Comparison of ENCODE assay signal across 23 cellular contexts in the genomic region with DNA sequence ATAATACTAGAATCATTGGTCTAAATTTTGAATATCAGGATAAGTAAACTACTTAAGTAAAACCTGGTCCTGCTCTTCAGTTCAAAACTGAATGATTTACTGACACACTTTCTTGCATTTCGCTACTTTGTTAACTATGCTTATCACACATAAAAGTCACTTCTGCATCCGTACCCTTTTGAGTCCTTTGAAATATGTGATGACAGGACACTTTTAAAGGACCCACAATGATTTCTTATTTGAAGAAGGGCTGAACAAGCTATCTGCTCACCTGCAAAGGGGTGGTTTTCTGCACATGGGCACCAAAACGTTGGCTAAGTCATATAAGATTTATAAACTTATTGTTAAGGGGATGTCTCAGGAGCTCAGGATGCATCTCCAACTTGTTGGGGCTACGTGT. TPM values are rescaled to one million over a fixed set of nuclear protein-coding genes. Genes with fewer than 3 reads are reported as not detected.
DNase-seq lines count a peak whose midpoint lies in the region; ATAC-seq, FAIRE-seq and TF ChIP-seq lines count a peak whose summit lies in the region.
"Had no signal": no experiment of that assay in that cellular context is flagged by ENCODE, and none has a peak within 500 bp of the region (broad histone marks: within the 10 kb centered on the region; RNA-seq: fewer than 3 reads in every experiment).

No MANE protein-coding gene starts in this region.

- H3K9me3 ChIP-seq in A549, result no peaks in the 10 kb centered on the region
- H3K9me3 ChIP-seq in IMR-90 (ENCODE audit: control insufficient read depth, insufficient read depth, low read length), result no peaks in the 10 kb centered on the region
- H3K9me3 ChIP-seq in body of pancreas, result no peaks in the 10 kb centered on the region
- H3K9me3 ChIP-seq in neuronal stem cell (replicated peaks in 1 of 2; ENCODE audit: control insufficient read depth in 2 of 2, insufficient read depth in 1 of 2, low read depth in 1 of 2, low read length in 2 of 2), result no peaks in the 10 kb centered on the region
- H3K9me3 ChIP-seq: BE2C, BLaER1 had no signal

- H2BK15ac ChIP-seq in IMR-90 (ENCODE audit: low read depth, low read length), result no peak overlapping the region
- no peak overlapping the region for H2BK15ac ChIP-seq in neuronal stem cell (ENCODE audit: low read length)

- dilution Hi-C loops in IMR-90 (cut with HindIII; ENCODE audit: low sequenced_read_pairs, unreplicated experiment), result no loop called here

- H2AK9ac ChIP-seq in IMR-90 (replicated peaks; ENCODE audit: low read depth, low read length, poor library complexity), result no peak overlapping the region

- WGBS in A549 (ENCODE audit: missing lambda C conversion rate), result 44% methylated on average over 4 of the region's 4 CpGs
- WGBS in IMR-90 (ENCODE audit: extremely low coverage in 2 of 2, insufficient read length in 1 of 2), 2 experiments, result no CpG with 5 or more reads among the region's 4 CpGs
- 31 to 34% methylated on average over 4 of the region's 4 CpGs for WGBS in body of pancreas, 2 donors
- no CpG with 5 or more reads among the region's 4 CpGs for WGBS in neuronal stem cell (ENCODE audit: extremely low coverage in 2 of 2, insufficient read length in 2 of 2, insufficient replicate concordance in 1 of 2), 2 donors

- H2BK12ac ChIP-seq in neuronal stem cell (ENCODE audit: low read length), result no peak overlapping the region

- no peak overlapping the region for H3K4me3 ChIP-seq in A549
- H3K4me3 ChIP-seq in IMR-90 (ENCODE audit: insufficient read depth, low read depth, low read length), result no peak overlapping the region
- no peak overlapping the region for H3K4me3 ChIP-seq in body of pancreas
- no peak overlapping the region for H3K4me3 ChIP-seq in neuronal stem cell (ENCODE audit: low read length in 2 of 2)
- H3K4me3 ChIP-seq: BLaER1, GM12878 had no signal

- no peak overlapping the region for H3K4me2 ChIP-seq in A549
- no peak overlapping the region for H3K4me2 ChIP-seq in IMR-90 (ENCODE audit: low read depth, low read length)
- H3K4me2 ChIP-seq in neuronal stem cell (ENCODE audit: insufficient read depth, low read length, poor library complexity, severe bottlenecking), result no peak overlapping the region
- H3K4me2 ChIP-seq: BLaER1 had no signal

- no peak for DNase-seq in A549 (ENCODE audit: low read depth in 1 of 2, low spot score in 1 of 2)
- DNase-seq in IMR-90, result no peak
- DNase-seq in body of pancreas, result no peak
- DNase-seq in neuronal stem cell (ENCODE audit: low spot score), result no peak
- DNase-seq in AG08396 (ENCODE audit: low spot score), result no peak
- DNase-seq: 8988T; BE2C; C1 segment of cervical spinal cord; CD4-positive, alpha-beta memory T cell; CD4-positive, CD25-positive, alpha-beta regulatory T cell; CD8-positive, alpha-beta memory T cell; COR-L47; DMS 273 treated with DMSO at 0.1 percent for 48 hours; DMS153; DMS53; DMS79; DND-41; EL; GDM1 had no signal

- H3K18ac ChIP-seq in IMR-90 (ENCODE audit: low read depth, low read length) (no peak overlapping the region), neuronal stem cell (ENCODE audit: low read length) (no peak overlapping the region)

- POLR2A ChIA-PET in A549 (lab: Yijun Ruan, JAX) (no interaction called here), IMR-90 (lab: Charles Lee; ENCODE audit: unreplicated experiment) (no interaction called here)

- H4K91ac ChIP-seq in IMR-90 (ENCODE audit: insufficient read depth, low read depth, low read length) (no peak overlapping the region), neuronal stem cell (ENCODE audit: low read depth, low read length, poor library complexity) (no peak overlapping the region)

- H3K14ac ChIP-seq in IMR-90 (replicated peaks; ENCODE audit: low read depth, low read length), result no peak overlapping the region
- no peak overlapping the region for H3K14ac ChIP-seq in neuronal stem cell (ENCODE audit: low read length)

- no peak for FAIRE-seq in A549 (lab: Jason Lieb, UNC)
- FAIRE-seq: A204.1, GM12878, GM18507 had no signal

- TF ChIP-seq RAD21 in A549 (conservative IDR thresholded peaks at IDR 0.05 in 1 of 2, IDR thresholded peaks at IDR 0.05 in 1 of 2) (no peak), IMR-90 (IDR thresholded peaks at IDR 0.05; ENCODE audit: low read length) (no peak)

- H3K27ac ChIP-seq in A549 (no peak overlapping the region), IMR-90 (ENCODE audit: insufficient read depth, low read length) (no peak overlapping the region), body of pancreas (peak overlapping the region in 3 of 4 donors; percentile 10 to 45 (median 29)), neuronal stem cell (replicated peaks; ENCODE audit: low read length) (no peak overlapping the region)
- H3K27ac ChIP-seq: BLaER1 had no signal

- H3K4ac ChIP-seq in IMR-90 (ENCODE audit: low read depth, low read length) (no peak overlapping the region), neuronal stem cell (ENCODE audit: low read length) (no peak overlapping the region)

- no peak for TF ChIP-seq CTCF in A549 (IDR thresholded peaks at IDR 0.05)
- TF ChIP-seq CTCF in IMR-90 (conservative IDR thresholded peaks at IDR 0.05; ENCODE audit: low read depth, low read length), result no peak
- no peak for TF ChIP-seq CTCF in body of pancreas (IDR thresholded peaks at IDR 0.05)

- H3K4me1 ChIP-seq in A549 (no peaks in the 10 kb centered on the region), IMR-90 (ENCODE audit: control insufficient read depth, insufficient read depth, low read length) (no peaks in the 10 kb centered on the region), body of pancreas (peaks cover 91% of the 10 kb centered on the region), neuronal stem cell (ENCODE audit: control insufficient read depth in 2 of 2, insufficient read depth in 1 of 2, low read depth in 1 of 2, low read length in 2 of 2) (no peaks in the 10 kb centered on the region)
- H3K4me1 ChIP-seq: BE2C, BLaER1 had no signal

- no peak for ATAC-seq in A549
- ATAC-seq in IMR-90 (ENCODE audit: low read depth), result no peak
- ATAC-seq in body of pancreas, result no peak
- ATAC-seq: GM12878 had no signal

- intact Hi-C loops in IMR-90 (cut with micrococcal nuclease), result no loop called here
- intact Hi-C loops in body of pancreas (cut with DNase I), result no loop called here

- H2AFZ ChIP-seq in IMR-90 (replicated peaks; ENCODE audit: low read length, poor library complexity), result no peak overlapping the region
- no peak overlapping the region for H2AFZ ChIP-seq in neuronal stem cell (ENCODE audit: low read length)

- H3K9me1 ChIP-seq in IMR-90 (ENCODE audit: insufficient read depth, low read length), result no peaks in the 10 kb centered on the region

- H2BK120ac ChIP-seq in IMR-90 (ENCODE audit: low read depth, low read length) (no peak overlapping the region), neuronal stem cell (ENCODE audit: low read depth, low read length) (no peak overlapping the region)

- TF ChIP-seq POLR2A in A549 (IDR thresholded peaks at IDR 0.05; ENCODE audit: low read length) (no peak), IMR-90 (IDR thresholded peaks at IDR 0.05; ENCODE audit: low read depth, low read length) (no peak), body of pancreas (IDR thresholded peaks at IDR 0.05) (no peak)

- H3K36me3 ChIP-seq in IMR-90 (ENCODE audit: control insufficient read depth, insufficient read depth, low read length) (no peaks in the 10 kb centered on the region), body of pancreas (replicated peaks in 1 of 2; ENCODE audit: insufficient read depth in 1 of 2, low read depth in 2 of 2) (peaks cover 18 to 54% of the 10 kb centered on the region in 2 donors), neuronal stem cell (replicated peaks in 1 of 2; ENCODE audit: control insufficient read depth in 2 of 2, insufficient read depth in 2 of 2, low read length in 2 of 2) (peaks cover 3 to 10% of the 10 kb centered on the region in 2 donors)
- H3K36me3 ChIP-seq: BE2C had no signal

- H2AK5ac ChIP-seq in IMR-90 (ENCODE audit: low read depth, low read length) (no peak overlapping the region), neuronal stem cell (ENCODE audit: low read depth, low read length) (no peak overlapping the region)

- no peaks in the 10 kb centered on the region for H4K20me1 ChIP-seq in IMR-90 (ENCODE audit: insufficient read depth, low read length)
- H4K20me1 ChIP-seq: BLaER1 had no signal

- CTCF ChIA-PET in A549 (lab: Yijun Ruan, JAX) (interaction anchor here (1.0 to 1.9 kb wide), 3 partner anchors 12 to 23 kb away, joined by 3 to 4 read pairs (median 3); no protein-coding TSS in a partner anchor), IMR-90 (lab: Yijun Ruan, JAX) (no interaction called here)

- TF ChIP-seq EP300 in A549 (IDR thresholded peaks at IDR 0.05), result no peak

- in situ Hi-C loops in IMR-90 (cut with MboI; ENCODE audit: low sequenced_read_pairs), result no loop called here

- no peak overlapping the region for H2BK20ac ChIP-seq in IMR-90 (ENCODE audit: low read depth, low read length)

- no peak overlapping the region for H2BK5ac ChIP-seq in IMR-90 (ENCODE audit: low read depth, low read length, poor library complexity, severe bottlenecking)
- H2BK5ac ChIP-seq in neuronal stem cell (ENCODE audit: low read length), result no peak overlapping the region

- H3K79me1 ChIP-seq in IMR-90 (ENCODE audit: low read depth in 1 of 2, low read length in 2 of 2) (no peaks in the 10 kb centered on the region), neuronal stem cell (ENCODE audit: low read depth, low read length) (peaks cover 2% of the 10 kb centered on the region)

- H4K5ac ChIP-seq in IMR-90 (ENCODE audit: low read depth, low read length), result no peak overlapping the region

- H3K9ac ChIP-seq in IMR-90 (ENCODE audit: low read depth, low read length) (no peak overlapping the region), neuronal stem cell (ENCODE audit: low read depth, low read length, poor library complexity) (no peak overlapping the region)
- H3K9ac ChIP-seq: BLaER1 had no signal

- H3K56ac ChIP-seq in IMR-90 (ENCODE audit: extremely low read depth, insufficient read depth, low read length), result no peak overlapping the region

- no TSS peak for BruUV-seq in IMR-90 (replicated peaks; lab: Mats Ljungman, UMichigan)

- peaks cover 6% of the 10 kb centered on the region for H3K27me3 ChIP-seq in IMR-90 (ENCODE audit: control insufficient read depth, insufficient read depth, low read length)
- no peaks in the 10 kb centered on the region for H3K27me3 ChIP-seq in body of pancreas
- H3K27me3 ChIP-seq in neuronal stem cell (ENCODE audit: control insufficient read depth in 3 of 3, insufficient read depth in 3 of 3, low read depth in 1 of 3, low read length in 3 of 3), result no peaks in the 10 kb centered on the region
- H3K27me3 ChIP-seq: BLaER1 had no signal

- H3K23ac ChIP-seq in IMR-90 (ENCODE audit: low read depth, low read length) (no peak overlapping the region), neuronal stem cell (ENCODE audit: low read depth, low read length, poor library complexity) (no peak overlapping the region)

- H4K8ac ChIP-seq in IMR-90 (ENCODE audit: low read depth in 2 of 2, low read length in 2 of 2) (no peak overlapping the region), neuronal stem cell (ENCODE audit: low read depth, low read length) (no peak overlapping the region)

RNA-seq across cellular contexts. Expression of gene GATM, which starts 15.0 kb away (rescaled TPM):
- polyA plus RNA-seq in A549 (2011; rRNA removed) (6.5 and 8.5 TPM in 2 replicates), A549 (2017; fragmentation: RNase III; extraction: RNeasy Plus Mini Kit Qiagen cat#74134 plus additional on column Dnase treatment) (3.4 to 4.0 TPM (median 3.7 TPM) in 3 replicates), IMR-90 (2012; rRNA removed) (0.10 and 0.14 TPM in 2 replicates)
- 3.3 and 3.5 TPM in 2 replicates for polyA plus RNA-seq in A549 (2012; cell fraction: cytosol; rRNA removed)
- polyA plus RNA-seq in A549 (2012; cell fraction: nucleus; rRNA removed), result 1.9 and 2.7 TPM in 2 replicates
- 5.6 and 9.2 TPM in 2 replicates for polyA minus RNA-seq in A549 (2011; rRNA and poly(A)+ RNA removed)
- total RNA-seq in IMR-90 (2012; rRNA removed) (0.18 and 0.28 TPM in 2 replicates), body of pancreas (1,000 to 10,000 TPM; 1,064 to 1,447 TPM)
- 0.04 TPM in 1 of 2 replicates, not detected in the other for polyA plus RNA-seq in IMR-90 (2012; cell fraction: cytosol; rRNA removed)
- polyA plus RNA-seq in IMR-90 (2012; cell fraction: nucleus; rRNA removed; ENCODE audit: low replicate concordance), result 0.08 and 0.16 TPM in 2 replicates
- 13.9 TPM for polyA plus RNA-seq in neuronal stem cell (2013, experiment 1 of 2)
- 15.2 TPM for polyA plus RNA-seq in neuronal stem cell (2013, experiment 2 of 2)

Comparison
In these comparisons a context has a peak if more than half of its experiments do, and no peak if none do; other contexts are left out.
1. H3K27ac ChIP-seq: peak in body of pancreas (3 of 4); none in A549 (0 of 2), IMR-90 (single experiment) and neuronal stem cell (single experiment).
2. RNA of gene GATM, which starts 15.0 kb away (total RNA-seq): 1,064 to 1,447 TPM in body of pancreas; 0.18 to 0.28 TPM in IMR-90; every median in the first group is over 100 times any median in the second.